ENCODE assay signal across 9 cellular contexts in genomic region chr7:6394114-6394513, GRCh38. TPM values are rescaled to one million over a fixed set of nuclear protein-coding genes. Genes with fewer than 3 reads are reported as not detected.
DNase-seq lines count a peak whose midpoint lies in the region; ATAC-seq and TF ChIP-seq lines count a peak whose summit lies in the region.
"Had no signal": no experiment of that assay in that cellular context is flagged by ENCODE, and none has a peak within 500 bp of the region (broad histone marks: within the 10 kb centered on the region; RNA-seq: fewer than 3 reads in every experiment).

No MANE protein-coding gene starts in this region.

- no peak overlapping the region for H3K4me3 Mint-ChIP-seq in activated naive CD4-positive, alpha-beta T cell treated with anti-CD3 and anti-CD28 coated beads, Interleukin-2, amount 50 U/mL, for 24 hours

- in situ Hi-C loops in ACHN (cut with HindIII; ENCODE audit: low pct_ligation_motif_present, low pct_unique_long_range_greater_than_20kb, low sequenced_read_pairs), result no loop called here

- H3K27ac ChIP-seq in breast epithelium, result peak overlapping the region; percentile 70 to 85
- H3K27ac ChIP-seq in upper lobe of left lung, result peak overlapping the region; percentile 83 to 91 (median 86)
- H3K27ac ChIP-seq: ovary had no signal

- intact Hi-C loops in breast epithelium (cut with DNase I; ENCODE audit: low total_unique reads), result no loop called here

- TF ChIP-seq POLR2A in breast epithelium (IDR thresholded peaks at IDR 0.05) (no peak), upper lobe of left lung (IDR thresholded peaks at IDR 0.05) (no peak)

- 87 to 89% methylated on average over 6 of the region's 6 CpGs for WGBS in upper lobe of left lung, 2 donors

- H3K9me3 Mint-ChIP-seq in activated naive CD4-positive, alpha-beta T cell treated with anti-CD3 and anti-CD28 coated beads, Interleukin-2, amount 50 U/mL, for 24 hours, result no peaks in the 10 kb centered on the region

- H3K27me3 Mint-ChIP-seq in activated naive CD4-positive, alpha-beta T cell treated with anti-CD3 and anti-CD28 coated beads, Interleukin-2, amount 50 U/mL, for 24 hours, result no peaks in the 10 kb centered on the region

- H3K36me3 ChIP-seq in breast epithelium, result no peaks in the 10 kb centered on the region
- peaks cover 4% of the 10 kb centered on the region for H3K36me3 ChIP-seq in mucosa of stomach (ENCODE audit: control insufficient read depth, insufficient read depth, low read length)
- H3K36me3 ChIP-seq in upper lobe of left lung, result peaks cover 0 to 56% (median 23%) of the 10 kb centered on the region in 4 donors
- H3K36me3 ChIP-seq: ovary had no signal

- H3K4me1 ChIP-seq in breast epithelium (peaks cover under 1 to 23% of the 10 kb centered on the region in 2 donors), mucosa of stomach (ENCODE audit: control insufficient read depth, insufficient read depth, low read length) (peaks cover 71% of the 10 kb centered on the region), upper lobe of left lung (peaks cover 66 to 85% (median 75%) of the 10 kb centered on the region in 4 donors)

- TF ChIP-seq EP300 in upper lobe of left lung (IDR thresholded peaks at IDR 0.05), result no peak

- TF ChIP-seq CTCF in breast epithelium (IDR thresholded peaks at IDR 0.05) (no peak), upper lobe of left lung (IDR thresholded peaks at IDR 0.05) (no peak)

- H3K27me3 ChIP-seq in breast epithelium (no peaks in the 10 kb centered on the region), mucosa of stomach (ENCODE audit: control insufficient read depth, insufficient read depth, low read length) (no peaks in the 10 kb centered on the region), upper lobe of left lung (no peaks in the 10 kb centered on the region)
- H3K27me3 ChIP-seq: ovary had no signal

- DNase-seq in activated naive CD4-positive, alpha-beta T cell treated with anti-CD3 and anti-CD28 coated beads, Interleukin-2, amount 50 U/mL, for 16 hours, result no peak
- DNase-seq in breast epithelium (ENCODE audit: low spot score in 2 of 2) (no peak), upper lobe of left lung (no peak), ACHN (no peak), NCI-H1092 treated with DMSO at 0.1 percent for 48 hours (lab: John Stamatoyannopoulos, UW) (no peak)
- DNase-seq: ovary had no signal

- H3K36me3 Mint-ChIP-seq in activated naive CD4-positive, alpha-beta T cell treated with anti-CD3 and anti-CD28 coated beads, Interleukin-2, amount 50 U/mL, for 24 hours, result peaks cover 13% of the 10 kb centered on the region

- ATAC-seq in upper lobe of left lung (ENCODE audit: low FRiP score in 2 of 2), result no peak
- ATAC-seq in HG02642 (IDR thresholded peaks at IDR 0.05; ENCODE audit: poor library complexity, unreplicated experiment), result no peak

- H3K27ac Mint-ChIP-seq in activated naive CD4-positive, alpha-beta T cell treated with anti-CD3 and anti-CD28 coated beads, Interleukin-2, amount 50 U/mL, for 24 hours, result peak overlapping the region; percentile 92

- H3K9ac ChIP-seq in mucosa of stomach (ENCODE audit: low read length), result peak overlapping the region; percentile 65

- H3K4me1 Mint-ChIP-seq in activated naive CD4-positive, alpha-beta T cell treated with anti-CD3 and anti-CD28 coated beads, Interleukin-2, amount 50 U/mL, for 24 hours, result peaks cover 51% of the 10 kb centered on the region

- no peak overlapping the region for H3K4me3 ChIP-seq in breast epithelium
- no peak overlapping the region for H3K4me3 ChIP-seq in mucosa of stomach (ENCODE audit: low read length)
- no peak overlapping the region for H3K4me3 ChIP-seq in upper lobe of left lung
- H3K4me3 ChIP-seq: ovary had no signal

- H3K9me3 ChIP-seq in breast epithelium (no peaks in the 10 kb centered on the region), mucosa of stomach (ENCODE audit: control insufficient read depth, low read length) (no peaks in the 10 kb centered on the region), upper lobe of left lung (no peaks in the 10 kb centered on the region)
- H3K9me3 ChIP-seq: ovary had no signal

RNA-seq across cellular contexts. Expression of gene RAC1, which starts 19.8 kb away (rescaled TPM):
- total RNA-seq in breast epithelium, result 100 to 1,000 TPM; 103 to 121 (median 121) TPM
- 100 to 1,000 TPM; 108 to 272 (median 184) TPM for total RNA-seq in upper lobe of left lung

RNA-seq across cellular contexts. Expression of gene FAM220A, which starts 45.3 kb away (rescaled TPM):
- total RNA-seq in breast epithelium (10 to 100 TPM; 14.4 to 18.7 (median 14.7) TPM), upper lobe of left lung (10 to 100 TPM in 3 of 6 donors, 1 to 10 TPM in 3; 4.6 to 17.1 (median 10.3) TPM)

RNA-seq across cellular contexts. Expression of gene DAGLB, which starts 53.6 kb away (rescaled TPM):
- total RNA-seq in breast epithelium (10 to 100 TPM; 15.4 to 18.0 (median 17.6) TPM), upper lobe of left lung (10 to 100 TPM; 26.6 to 53.8 (median 36.7) TPM)
